In genomic region chr11:65083834-65084597, GRCh38 we compare ENCODE assay signal across 1 cellular context.
TF ChIP-seq lines count a peak whose summit lies in the region.

TSS of gene CDCA5 (minus strand) at chr11:65084040. CDS start at chr11:65083978, 62 bp downstream.
TSS of gene ZFPL1 (plus strand) at chr11:65084222. CDS start at chr11:65084699, 477 bp downstream.

TF ChIP-seq in HepG2, 621 proteins besides CTCF, POLR2A, EP300 and RAD21 (continued from another document and continues in another):
- TF ChIP-seq ZBTB49 (CRISPR knock-in tag; IDR thresholded peaks at IDR 0.05; ENCODE audit: borderline replicate concordance), result no peak
- TF ChIP-seq NR3C1 (CRISPR knock-in tag; IDR thresholded peaks at IDR 0.05), result no peak
- TF ChIP-seq ZSCAN21 (CRISPR knock-in tag; IDR thresholded peaks at IDR 0.05; ENCODE audit: borderline replicate concordance), result peak; percentile 85
- no peak for TF ChIP-seq NFE2L2 (IDR thresholded peaks at IDR 0.05; ENCODE audit: low read length)
- peak; percentile 100 for TF ChIP-seq SAP130 (CRISPR knock-in tag; IDR thresholded peaks at IDR 0.05; ENCODE audit: low read depth)
- no peak for TF ChIP-seq ZNF773 (CRISPR knock-in tag; IDR thresholded peaks at IDR 0.05; ENCODE audit: borderline replicate concordance)
- no peak; the same call in 1 of the 2 replicates for TF ChIP-seq ARHGAP35 (CRISPR knock-in tag; IDR thresholded peaks at IDR 0.05; ENCODE audit: borderline replicate concordance)
- no peak for TF ChIP-seq MTA3 (CRISPR knock-in tag; IDR thresholded peaks at IDR 0.05)
- peak; percentile 59; the same call in 1 of the 2 replicates for TF ChIP-seq ERF (CRISPR knock-in tag; IDR thresholded peaks at IDR 0.05)
- TF ChIP-seq DNMT3B (CRISPR knock-in tag; conservative IDR thresholded peaks at IDR 0.05), result no peak
- peak; percentile 63 for TF ChIP-seq ZBTB7B (CRISPR knock-in tag; IDR thresholded peaks at IDR 0.05)
- TF ChIP-seq HOXA5 (CRISPR knock-in tag; IDR thresholded peaks at IDR 0.05), result peak; percentile 8; the same call in 1 of the 2 replicates
- TF ChIP-seq IKZF5 (CRISPR knock-in tag; IDR thresholded peaks at IDR 0.05), result peak; percentile 78
- TF ChIP-seq ZNF850 (CRISPR knock-in tag; conservative IDR thresholded peaks at IDR 0.05), result no peak
- TF ChIP-seq ZNF572 (CRISPR knock-in tag; IDR thresholded peaks at IDR 0.05), result no peak
- no peak for TF ChIP-seq ZNF260 (CRISPR knock-in tag; IDR thresholded peaks at IDR 0.05; ENCODE audit: borderline replicate concordance, low read depth)
- TF ChIP-seq ZNF446 (CRISPR knock-in tag; IDR thresholded peaks at IDR 0.05), result peak; percentile 70; the same call in 1 of the 2 replicates
- TF ChIP-seq CAMTA2 (CRISPR knock-in tag; IDR thresholded peaks at IDR 0.05; ENCODE audit: borderline replicate concordance), result no peak
- no peak for TF ChIP-seq ZNF264 (CRISPR knock-in tag; IDR thresholded peaks at IDR 0.05)
- peak; percentile 92 for TF ChIP-seq HDAC2 (CRISPR knock-in tag; IDR thresholded peaks at IDR 0.05)
- TF ChIP-seq ARNTL (CRISPR knock-in tag; IDR thresholded peaks at IDR 0.05), result peak; percentile 26; the same call in 1 of the 2 replicates
- no peak for TF ChIP-seq ZNF770 (CRISPR knock-in tag; IDR thresholded peaks at IDR 0.05)
- peak; percentile 88 for TF ChIP-seq REL (CRISPR knock-in tag; conservative IDR thresholded peaks at IDR 0.05)
- peak; percentile 100 for TF ChIP-seq ELF1 (CRISPR knock-in tag; IDR thresholded peaks at IDR 0.05)
- no peak for TF ChIP-seq ZNF354B (CRISPR knock-in tag; IDR thresholded peaks at IDR 0.05)
- no peak; the same call in 1 of the 2 replicates for TF ChIP-seq HINFP (CRISPR knock-in tag; IDR thresholded peaks at IDR 0.05; ENCODE audit: low read depth)
- TF ChIP-seq ZNF557 (CRISPR knock-in tag; IDR thresholded peaks at IDR 0.05), result no peak
- 0 out of 2 replicates have a peak, but pooled peaks have one; percentile 31 for TF ChIP-seq ZNF562 (CRISPR knock-in tag; IDR thresholded peaks at IDR 0.05; ENCODE audit: borderline replicate concordance)
- no peak for TF ChIP-seq THYN1 (CRISPR knock-in tag; IDR thresholded peaks at IDR 0.05; ENCODE audit: borderline replicate concordance, low read depth)
- TF ChIP-seq ZNF644 (CRISPR knock-in tag; IDR thresholded peaks at IDR 0.05; ENCODE audit: low read depth), result no peak
- 0 out of 2 replicates have a peak, but pooled peaks have one; percentile 36 for TF ChIP-seq ZBTB7A (CRISPR knock-in tag; IDR thresholded peaks at IDR 0.05)
- TF ChIP-seq ZFP1 (CRISPR knock-in tag; IDR thresholded peaks at IDR 0.05), result 0 out of 2 replicates have a peak, but pooled peaks have one; percentile 80
- peak; percentile 90 for TF ChIP-seq MIER3 (CRISPR knock-in tag; IDR thresholded peaks at IDR 0.05; ENCODE audit: borderline replicate concordance)
- TF ChIP-seq E2F1 (CRISPR knock-in tag; IDR thresholded peaks at IDR 0.05), result peak; percentile 95
- TF ChIP-seq DNMT1 (CRISPR knock-in tag; IDR thresholded peaks at IDR 0.05), result no peak
- peak; percentile 87; the same call in 1 of the 2 replicates for TF ChIP-seq ZNF556 (CRISPR knock-in tag; IDR thresholded peaks at IDR 0.05; ENCODE audit: borderline replicate concordance)
- TF ChIP-seq ZNF746 (CRISPR knock-in tag; IDR thresholded peaks at IDR 0.05), result peak; percentile 37; the same call in 1 of the 2 replicates
- TF ChIP-seq HMGXB3 (CRISPR knock-in tag; IDR thresholded peaks at IDR 0.05; ENCODE audit: borderline replicate concordance), result peak; percentile 67; the same call in 1 of the 2 replicates
- TF ChIP-seq NCOR1 (IDR thresholded peaks at IDR 0.05; ENCODE audit: borderline replicate concordance, low read length), result peak; percentile 46; the same call in 1 of the 2 replicates
- TF ChIP-seq FOXP4 (CRISPR knock-in tag; IDR thresholded peaks at IDR 0.05), result peak; percentile 41; the same call in 1 of the 2 replicates
- TF ChIP-seq TERF1 (CRISPR knock-in tag; IDR thresholded peaks at IDR 0.05), result no peak
- TF ChIP-seq NR2C2 (CRISPR knock-in tag; IDR thresholded peaks at IDR 0.05; ENCODE audit: borderline replicate concordance), result peak; percentile 96
- TF ChIP-seq ZEB1 (IDR thresholded peaks at IDR 0.05; ENCODE audit: insufficient replicate concordance, low read depth), result peak; percentile 60
- peak; percentile 68 for TF ChIP-seq NFYB (CRISPR knock-in tag; IDR thresholded peaks at IDR 0.05)
- TF ChIP-seq BCL6 (CRISPR knock-in tag; IDR thresholded peaks at IDR 0.05), result peak; percentile 59
- no peak for TF ChIP-seq ONECUT2 (CRISPR knock-in tag; IDR thresholded peaks at IDR 0.05)
- peak; percentile 89 for TF ChIP-seq ZNF878 (CRISPR knock-in tag; IDR thresholded peaks at IDR 0.05)
- TF ChIP-seq ETS1 (CRISPR knock-in tag; IDR thresholded peaks at IDR 0.05), result no peak
- no peak for TF ChIP-seq ZFAT (CRISPR knock-in tag; conservative IDR thresholded peaks at IDR 0.05)
- TF ChIP-seq CBX1 (IDR thresholded peaks at IDR 0.05; ENCODE audit: low read depth), result peak; percentile 69
- no peak for TF ChIP-seq NFE2L1 (CRISPR knock-in tag; IDR thresholded peaks at IDR 0.05; ENCODE audit: borderline replicate concordance)
